Comparison of ENCODE assay signal across 2 cellular contexts in the genomic region with DNA sequence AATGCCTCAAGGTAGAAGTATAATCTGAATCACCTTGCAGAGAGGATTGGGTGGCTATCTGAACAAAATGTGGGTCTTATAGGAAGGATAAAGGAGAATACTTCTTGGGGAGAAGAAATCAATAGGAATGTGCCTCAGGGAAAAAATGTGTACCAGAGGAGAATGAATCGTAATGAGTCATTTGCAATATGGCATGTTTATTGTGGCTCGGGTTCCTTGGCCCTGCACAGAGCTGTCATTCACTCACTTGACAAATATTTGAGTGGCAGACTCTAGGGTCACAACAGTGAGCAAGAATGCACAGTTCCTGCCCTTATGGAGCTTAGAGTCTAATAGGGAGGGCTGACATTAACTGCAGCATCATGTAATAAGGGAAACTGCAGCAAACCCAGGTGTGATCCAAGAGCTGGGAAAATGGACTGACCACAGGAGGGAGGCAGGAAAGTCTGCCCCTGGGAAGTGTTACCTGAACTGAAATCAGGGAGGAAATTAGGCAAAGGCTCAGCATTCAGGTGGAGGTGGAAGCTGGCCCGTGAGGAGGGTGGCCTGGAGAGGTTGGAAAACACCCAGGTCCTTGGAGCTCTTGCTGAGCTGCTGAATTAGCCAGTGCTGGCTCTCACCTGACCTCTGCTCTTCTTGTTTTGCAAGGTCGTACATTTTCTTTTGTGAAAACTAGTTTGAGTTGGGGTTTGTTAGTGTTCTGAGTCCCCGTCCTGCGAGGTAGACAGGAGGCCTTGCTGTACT.
TF ChIP-seq lines count a peak whose summit lies in the region.

No MANE protein-coding gene starts in this region.

TF ChIP-seq in HCT116, 20 proteins besides CTCF, POLR2A, EP300 and RAD21 (continued from another document):
- TF ChIP-seq, protein P1, sequence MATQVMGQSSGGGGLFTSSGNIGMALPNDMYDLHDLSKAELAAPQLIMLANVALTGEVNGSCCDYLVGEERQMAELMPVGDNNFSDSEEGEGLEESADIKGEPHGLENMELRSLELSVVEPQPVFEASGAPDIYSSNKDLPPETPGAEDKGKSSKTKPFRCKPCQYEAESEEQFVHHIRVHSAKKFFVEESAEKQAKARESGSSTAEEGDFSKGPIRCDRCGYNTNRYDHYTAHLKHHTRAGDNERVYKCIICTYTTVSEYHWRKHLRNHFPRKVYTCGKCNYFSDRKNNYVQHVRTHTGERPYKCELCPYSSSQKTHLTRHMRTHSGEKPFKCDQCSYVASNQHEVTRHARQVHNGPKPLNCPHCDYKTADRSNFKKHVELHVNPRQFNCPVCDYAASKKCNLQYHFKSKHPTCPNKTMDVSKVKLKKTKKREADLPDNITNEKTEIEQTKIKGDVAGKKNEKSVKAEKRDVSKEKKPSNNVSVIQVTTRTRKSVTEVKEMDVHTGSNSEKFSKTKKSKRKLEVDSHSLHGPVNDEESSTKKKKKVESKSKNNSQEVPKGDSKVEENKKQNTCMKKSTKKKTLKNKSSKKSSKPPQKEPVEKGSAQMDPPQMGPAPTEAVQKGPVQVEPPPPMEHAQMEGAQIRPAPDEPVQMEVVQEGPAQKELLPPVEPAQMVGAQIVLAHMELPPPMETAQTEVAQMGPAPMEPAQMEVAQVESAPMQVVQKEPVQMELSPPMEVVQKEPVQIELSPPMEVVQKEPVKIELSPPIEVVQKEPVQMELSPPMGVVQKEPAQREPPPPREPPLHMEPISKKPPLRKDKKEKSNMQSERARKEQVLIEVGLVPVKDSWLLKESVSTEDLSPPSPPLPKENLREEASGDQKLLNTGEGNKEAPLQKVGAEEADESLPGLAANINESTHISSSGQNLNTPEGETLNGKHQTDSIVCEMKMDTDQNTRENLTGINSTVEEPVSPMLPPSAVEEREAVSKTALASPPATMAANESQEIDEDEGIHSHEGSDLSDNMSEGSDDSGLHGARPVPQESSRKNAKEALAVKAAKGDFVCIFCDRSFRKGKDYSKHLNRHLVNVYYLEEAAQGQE (IDR thresholded peaks at IDR 0.05; ENCODE audit: low read depth) = no peak
- no peak for TF ChIP-seq TCF7L2 (IDR thresholded peaks at IDR 0.05; ENCODE audit: borderline replicate concordance, extremely low read depth, insufficient read depth, insufficient read length)
- peak; percentile 38; the same call in 1 of the 2 replicates for TF ChIP-seq FOSL1 (IDR thresholded peaks at IDR 0.05; ENCODE audit: low read depth)
- TF ChIP-seq YY1 (IDR thresholded peaks at IDR 0.05; ENCODE audit: extremely low read depth, insufficient replicate concordance, low read depth, low read length) = no peak

TF ChIP-seq in WTC11, 78 proteins besides CTCF, POLR2A, EP300 and RAD21 (continued from another document):
- TF ChIP-seq, protein P2, sequence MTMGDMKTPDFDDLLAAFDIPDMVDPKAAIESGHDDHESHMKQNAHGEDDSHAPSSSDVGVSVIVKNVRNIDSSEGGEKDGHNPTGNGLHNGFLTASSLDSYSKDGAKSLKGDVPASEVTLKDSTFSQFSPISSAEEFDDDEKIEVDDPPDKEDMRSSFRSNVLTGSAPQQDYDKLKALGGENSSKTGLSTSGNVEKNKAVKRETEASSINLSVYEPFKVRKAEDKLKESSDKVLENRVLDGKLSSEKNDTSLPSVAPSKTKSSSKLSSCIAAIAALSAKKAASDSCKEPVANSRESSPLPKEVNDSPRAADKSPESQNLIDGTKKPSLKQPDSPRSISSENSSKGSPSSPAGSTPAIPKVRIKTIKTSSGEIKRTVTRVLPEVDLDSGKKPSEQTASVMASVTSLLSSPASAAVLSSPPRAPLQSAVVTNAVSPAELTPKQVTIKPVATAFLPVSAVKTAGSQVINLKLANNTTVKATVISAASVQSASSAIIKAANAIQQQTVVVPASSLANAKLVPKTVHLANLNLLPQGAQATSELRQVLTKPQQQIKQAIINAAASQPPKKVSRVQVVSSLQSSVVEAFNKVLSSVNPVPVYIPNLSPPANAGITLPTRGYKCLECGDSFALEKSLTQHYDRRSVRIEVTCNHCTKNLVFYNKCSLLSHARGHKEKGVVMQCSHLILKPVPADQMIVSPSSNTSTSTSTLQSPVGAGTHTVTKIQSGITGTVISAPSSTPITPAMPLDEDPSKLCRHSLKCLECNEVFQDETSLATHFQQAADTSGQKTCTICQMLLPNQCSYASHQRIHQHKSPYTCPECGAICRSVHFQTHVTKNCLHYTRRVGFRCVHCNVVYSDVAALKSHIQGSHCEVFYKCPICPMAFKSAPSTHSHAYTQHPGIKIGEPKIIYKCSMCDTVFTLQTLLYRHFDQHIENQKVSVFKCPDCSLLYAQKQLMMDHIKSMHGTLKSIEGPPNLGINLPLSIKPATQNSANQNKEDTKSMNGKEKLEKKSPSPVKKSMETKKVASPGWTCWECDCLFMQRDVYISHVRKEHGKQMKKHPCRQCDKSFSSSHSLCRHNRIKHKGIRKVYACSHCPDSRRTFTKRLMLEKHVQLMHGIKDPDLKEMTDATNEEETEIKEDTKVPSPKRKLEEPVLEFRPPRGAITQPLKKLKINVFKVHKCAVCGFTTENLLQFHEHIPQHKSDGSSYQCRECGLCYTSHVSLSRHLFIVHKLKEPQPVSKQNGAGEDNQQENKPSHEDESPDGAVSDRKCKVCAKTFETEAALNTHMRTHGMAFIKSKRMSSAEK (CRISPR knock-in tag; IDR thresholded peaks at IDR 0.05; ENCODE audit: borderline replicate concordance) = no peak
- TF ChIP-seq GRHL2 (CRISPR knock-in tag; IDR thresholded peaks at IDR 0.05; ENCODE audit: insufficient replicate concordance, severe bottlenecking) (no peak), OVOL2 (CRISPR knock-in tag; IDR thresholded peaks at IDR 0.05; ENCODE audit: borderline replicate concordance) (no peak)
- TF ChIP-seq, protein P3, sequence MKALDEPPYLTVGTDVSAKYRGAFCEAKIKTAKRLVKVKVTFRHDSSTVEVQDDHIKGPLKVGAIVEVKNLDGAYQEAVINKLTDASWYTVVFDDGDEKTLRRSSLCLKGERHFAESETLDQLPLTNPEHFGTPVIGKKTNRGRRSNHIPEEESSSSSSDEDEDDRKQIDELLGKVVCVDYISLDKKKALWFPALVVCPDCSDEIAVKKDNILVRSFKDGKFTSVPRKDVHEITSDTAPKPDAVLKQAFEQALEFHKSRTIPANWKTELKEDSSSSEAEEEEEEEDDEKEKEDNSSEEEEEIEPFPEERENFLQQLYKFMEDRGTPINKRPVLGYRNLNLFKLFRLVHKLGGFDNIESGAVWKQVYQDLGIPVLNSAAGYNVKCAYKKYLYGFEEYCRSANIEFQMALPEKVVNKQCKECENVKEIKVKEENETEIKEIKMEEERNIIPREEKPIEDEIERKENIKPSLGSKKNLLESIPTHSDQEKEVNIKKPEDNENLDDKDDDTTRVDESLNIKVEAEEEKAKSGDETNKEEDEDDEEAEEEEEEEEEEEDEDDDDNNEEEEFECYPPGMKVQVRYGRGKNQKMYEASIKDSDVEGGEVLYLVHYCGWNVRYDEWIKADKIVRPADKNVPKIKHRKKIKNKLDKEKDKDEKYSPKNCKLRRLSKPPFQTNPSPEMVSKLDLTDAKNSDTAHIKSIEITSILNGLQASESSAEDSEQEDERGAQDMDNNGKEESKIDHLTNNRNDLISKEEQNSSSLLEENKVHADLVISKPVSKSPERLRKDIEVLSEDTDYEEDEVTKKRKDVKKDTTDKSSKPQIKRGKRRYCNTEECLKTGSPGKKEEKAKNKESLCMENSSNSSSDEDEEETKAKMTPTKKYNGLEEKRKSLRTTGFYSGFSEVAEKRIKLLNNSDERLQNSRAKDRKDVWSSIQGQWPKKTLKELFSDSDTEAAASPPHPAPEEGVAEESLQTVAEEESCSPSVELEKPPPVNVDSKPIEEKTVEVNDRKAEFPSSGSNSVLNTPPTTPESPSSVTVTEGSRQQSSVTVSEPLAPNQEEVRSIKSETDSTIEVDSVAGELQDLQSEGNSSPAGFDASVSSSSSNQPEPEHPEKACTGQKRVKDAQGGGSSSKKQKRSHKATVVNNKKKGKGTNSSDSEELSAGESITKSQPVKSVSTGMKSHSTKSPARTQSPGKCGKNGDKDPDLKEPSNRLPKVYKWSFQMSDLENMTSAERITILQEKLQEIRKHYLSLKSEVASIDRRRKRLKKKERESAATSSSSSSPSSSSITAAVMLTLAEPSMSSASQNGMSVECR (CRISPR knock-in tag; IDR thresholded peaks at IDR 0.05; ENCODE audit: borderline replicate concordance) = no peak
- TF ChIP-seq, protein P4, sequence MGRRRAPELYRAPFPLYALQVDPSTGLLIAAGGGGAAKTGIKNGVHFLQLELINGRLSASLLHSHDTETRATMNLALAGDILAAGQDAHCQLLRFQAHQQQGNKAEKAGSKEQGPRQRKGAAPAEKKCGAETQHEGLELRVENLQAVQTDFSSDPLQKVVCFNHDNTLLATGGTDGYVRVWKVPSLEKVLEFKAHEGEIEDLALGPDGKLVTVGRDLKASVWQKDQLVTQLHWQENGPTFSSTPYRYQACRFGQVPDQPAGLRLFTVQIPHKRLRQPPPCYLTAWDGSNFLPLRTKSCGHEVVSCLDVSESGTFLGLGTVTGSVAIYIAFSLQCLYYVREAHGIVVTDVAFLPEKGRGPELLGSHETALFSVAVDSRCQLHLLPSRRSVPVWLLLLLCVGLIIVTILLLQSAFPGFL (CRISPR knock-in tag; IDR thresholded peaks at IDR 0.05; ENCODE audit: borderline replicate concordance) = no peak
